18 cellular contexts compared by ENCODE assay signal in the genomic region with DNA sequence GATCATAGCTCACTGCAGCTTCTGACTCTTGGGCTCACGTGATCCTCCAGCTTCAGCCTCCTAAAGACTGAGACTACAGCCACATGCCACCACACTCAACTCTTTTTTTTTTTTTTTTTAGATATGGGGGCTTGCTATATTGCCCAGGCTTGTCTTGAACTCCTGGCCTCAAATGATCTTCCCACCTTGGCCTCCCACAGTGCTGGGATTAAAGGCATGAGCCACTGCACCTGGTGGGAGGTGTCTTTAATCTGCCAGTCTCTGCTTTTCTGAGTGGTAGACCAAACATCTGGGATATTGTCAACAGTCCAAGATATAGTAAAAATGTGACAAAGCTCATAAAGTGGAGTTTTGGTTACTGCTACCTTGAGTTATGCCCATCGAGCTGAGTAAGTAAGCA.
"Had no signal": no experiment of that assay in that cellular context is flagged by ENCODE, and none has a peak within 500 bp of the region (broad histone marks: within the 10 kb centered on the region; RNA-seq: fewer than 3 reads in every experiment).

No MANE protein-coding gene starts in this region.

- H3K4me3 ChIP-seq: Peyer's patch, SJSA1, SK-N-MC had no signal

- H3K36me3 ChIP-seq: Peyer's patch, SJSA1 had no signal

- DNase-seq: Karpas-422, MV-4-11, NCI-H1105, NCI-H1417 treated with DMSO at 0.1 percent for 48 hours, NCI-H1436 treated with DMSO at 0.1 percent for 48 hours, NCI-H187 treated with DMSO at 0.1 percent for 48 hours, NCI-H2081, NCI-H226, NCI-H510A, NCI-H748 treated with DMSO at 0.1 percent for 48 hours, PC-3, Peyer's patch, Right ventricle myocardium superior, RPMI8226, SHP77 treated with DMSO at 0.1 percent for 48 hours, T-cell had no signal

- H3K27me3 ChIP-seq: Peyer's patch, SJSA1 had no signal

- H3K4me1 ChIP-seq: Peyer's patch, SJSA1 had no signal

- H3K27ac ChIP-seq: Peyer's patch, SJSA1, SK-N-MC had no signal

- H3K9me3 ChIP-seq: Peyer's patch, SJSA1 had no signal
